Comparison of ENCODE assay signal across 1 cellular context in genomic region chr1:65308781-65309316, GRCh38.
TF ChIP-seq lines count a peak whose summit lies in the region.

No MANE protein-coding gene starts in this region.

TF ChIP-seq in K562, 482 proteins besides CTCF, POLR2A, EP300 and RAD21:
- TF ChIP-seq L3MBTL2 (IDR thresholded peaks at IDR 0.05) (peak; percentile 22; the same call in 1 of the 2 replicates), MAZ (CRISPR knock-in tag; conservative IDR thresholded peaks at IDR 0.05 in 1 of 2, IDR thresholded peaks at IDR 0.05 in 1 of 2) (0 out of 4 replicates have a peak, but pooled peaks of 1 of the 2 experiments have one; percentile 21), NCOA2 (IDR thresholded peaks at IDR 0.05; ENCODE audit: partially characterized antibody in 2 of 2) (peak in 1 of 2 experiments; percentile 43), FOS (IDR thresholded peaks at IDR 0.05; ENCODE audit: extremely low read depth, insufficient read length) (no peak), MXI1 (IDR thresholded peaks at IDR 0.05; ENCODE audit: low read depth, low read length) (0 out of 2 replicates have a peak, but pooled peaks have one; percentile 22)
- TF ChIP-seq, protein P1, sequence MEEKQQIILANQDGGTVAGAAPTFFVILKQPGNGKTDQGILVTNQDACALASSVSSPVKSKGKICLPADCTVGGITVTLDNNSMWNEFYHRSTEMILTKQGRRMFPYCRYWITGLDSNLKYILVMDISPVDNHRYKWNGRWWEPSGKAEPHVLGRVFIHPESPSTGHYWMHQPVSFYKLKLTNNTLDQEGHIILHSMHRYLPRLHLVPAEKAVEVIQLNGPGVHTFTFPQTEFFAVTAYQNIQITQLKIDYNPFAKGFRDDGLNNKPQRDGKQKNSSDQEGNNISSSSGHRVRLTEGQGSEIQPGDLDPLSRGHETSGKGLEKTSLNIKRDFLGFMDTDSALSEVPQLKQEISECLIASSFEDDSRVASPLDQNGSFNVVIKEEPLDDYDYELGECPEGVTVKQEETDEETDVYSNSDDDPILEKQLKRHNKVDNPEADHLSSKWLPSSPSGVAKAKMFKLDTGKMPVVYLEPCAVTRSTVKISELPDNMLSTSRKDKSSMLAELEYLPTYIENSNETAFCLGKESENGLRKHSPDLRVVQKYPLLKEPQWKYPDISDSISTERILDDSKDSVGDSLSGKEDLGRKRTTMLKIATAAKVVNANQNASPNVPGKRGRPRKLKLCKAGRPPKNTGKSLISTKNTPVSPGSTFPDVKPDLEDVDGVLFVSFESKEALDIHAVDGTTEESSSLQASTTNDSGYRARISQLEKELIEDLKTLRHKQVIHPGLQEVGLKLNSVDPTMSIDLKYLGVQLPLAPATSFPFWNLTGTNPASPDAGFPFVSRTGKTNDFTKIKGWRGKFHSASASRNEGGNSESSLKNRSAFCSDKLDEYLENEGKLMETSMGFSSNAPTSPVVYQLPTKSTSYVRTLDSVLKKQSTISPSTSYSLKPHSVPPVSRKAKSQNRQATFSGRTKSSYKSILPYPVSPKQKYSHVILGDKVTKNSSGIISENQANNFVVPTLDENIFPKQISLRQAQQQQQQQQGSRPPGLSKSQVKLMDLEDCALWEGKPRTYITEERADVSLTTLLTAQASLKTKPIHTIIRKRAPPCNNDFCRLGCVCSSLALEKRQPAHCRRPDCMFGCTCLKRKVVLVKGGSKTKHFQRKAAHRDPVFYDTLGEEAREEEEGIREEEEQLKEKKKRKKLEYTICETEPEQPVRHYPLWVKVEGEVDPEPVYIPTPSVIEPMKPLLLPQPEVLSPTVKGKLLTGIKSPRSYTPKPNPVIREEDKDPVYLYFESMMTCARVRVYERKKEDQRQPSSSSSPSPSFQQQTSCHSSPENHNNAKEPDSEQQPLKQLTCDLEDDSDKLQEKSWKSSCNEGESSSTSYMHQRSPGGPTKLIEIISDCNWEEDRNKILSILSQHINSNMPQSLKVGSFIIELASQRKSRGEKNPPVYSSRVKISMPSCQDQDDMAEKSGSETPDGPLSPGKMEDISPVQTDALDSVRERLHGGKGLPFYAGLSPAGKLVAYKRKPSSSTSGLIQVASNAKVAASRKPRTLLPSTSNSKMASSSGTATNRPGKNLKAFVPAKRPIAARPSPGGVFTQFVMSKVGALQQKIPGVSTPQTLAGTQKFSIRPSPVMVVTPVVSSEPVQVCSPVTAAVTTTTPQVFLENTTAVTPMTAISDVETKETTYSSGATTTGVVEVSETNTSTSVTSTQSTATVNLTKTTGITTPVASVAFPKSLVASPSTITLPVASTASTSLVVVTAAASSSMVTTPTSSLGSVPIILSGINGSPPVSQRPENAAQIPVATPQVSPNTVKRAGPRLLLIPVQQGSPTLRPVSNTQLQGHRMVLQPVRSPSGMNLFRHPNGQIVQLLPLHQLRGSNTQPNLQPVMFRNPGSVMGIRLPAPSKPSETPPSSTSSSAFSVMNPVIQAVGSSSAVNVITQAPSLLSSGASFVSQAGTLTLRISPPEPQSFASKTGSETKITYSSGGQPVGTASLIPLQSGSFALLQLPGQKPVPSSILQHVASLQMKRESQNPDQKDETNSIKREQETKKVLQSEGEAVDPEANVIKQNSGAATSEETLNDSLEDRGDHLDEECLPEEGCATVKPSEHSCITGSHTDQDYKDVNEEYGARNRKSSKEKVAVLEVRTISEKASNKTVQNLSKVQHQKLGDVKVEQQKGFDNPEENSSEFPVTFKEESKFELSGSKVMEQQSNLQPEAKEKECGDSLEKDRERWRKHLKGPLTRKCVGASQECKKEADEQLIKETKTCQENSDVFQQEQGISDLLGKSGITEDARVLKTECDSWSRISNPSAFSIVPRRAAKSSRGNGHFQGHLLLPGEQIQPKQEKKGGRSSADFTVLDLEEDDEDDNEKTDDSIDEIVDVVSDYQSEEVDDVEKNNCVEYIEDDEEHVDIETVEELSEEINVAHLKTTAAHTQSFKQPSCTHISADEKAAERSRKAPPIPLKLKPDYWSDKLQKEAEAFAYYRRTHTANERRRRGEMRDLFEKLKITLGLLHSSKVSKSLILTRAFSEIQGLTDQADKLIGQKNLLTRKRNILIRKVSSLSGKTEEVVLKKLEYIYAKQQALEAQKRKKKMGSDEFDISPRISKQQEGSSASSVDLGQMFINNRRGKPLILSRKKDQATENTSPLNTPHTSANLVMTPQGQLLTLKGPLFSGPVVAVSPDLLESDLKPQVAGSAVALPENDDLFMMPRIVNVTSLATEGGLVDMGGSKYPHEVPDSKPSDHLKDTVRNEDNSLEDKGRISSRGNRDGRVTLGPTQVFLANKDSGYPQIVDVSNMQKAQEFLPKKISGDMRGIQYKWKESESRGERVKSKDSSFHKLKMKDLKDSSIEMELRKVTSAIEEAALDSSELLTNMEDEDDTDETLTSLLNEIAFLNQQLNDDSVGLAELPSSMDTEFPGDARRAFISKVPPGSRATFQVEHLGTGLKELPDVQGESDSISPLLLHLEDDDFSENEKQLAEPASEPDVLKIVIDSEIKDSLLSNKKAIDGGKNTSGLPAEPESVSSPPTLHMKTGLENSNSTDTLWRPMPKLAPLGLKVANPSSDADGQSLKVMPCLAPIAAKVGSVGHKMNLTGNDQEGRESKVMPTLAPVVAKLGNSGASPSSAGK (IDR thresholded peaks at IDR 0.05): peak; percentile 61
- TF ChIP-seq, protein P2, sequence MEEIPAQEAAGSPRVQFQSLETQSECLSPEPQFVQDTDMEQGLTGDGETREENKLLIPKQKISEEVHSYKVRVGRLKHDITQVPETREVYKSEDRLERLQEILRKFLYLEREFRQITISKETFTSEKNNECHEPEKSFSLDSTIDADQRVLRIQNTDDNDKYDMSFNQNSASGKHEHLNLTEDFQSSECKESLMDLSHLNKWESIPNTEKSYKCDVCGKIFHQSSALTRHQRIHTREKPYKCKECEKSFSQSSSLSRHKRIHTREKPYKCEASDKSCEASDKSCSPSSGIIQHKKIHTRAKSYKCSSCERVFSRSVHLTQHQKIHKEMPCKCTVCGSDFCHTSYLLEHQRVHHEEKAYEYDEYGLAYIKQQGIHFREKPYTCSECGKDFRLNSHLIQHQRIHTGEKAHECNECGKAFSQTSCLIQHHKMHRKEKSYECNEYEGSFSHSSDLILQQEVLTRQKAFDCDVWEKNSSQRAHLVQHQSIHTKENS (CRISPR knock-in tag; IDR thresholded peaks at IDR 0.05): no peak
- TF ChIP-seq, protein P3, sequence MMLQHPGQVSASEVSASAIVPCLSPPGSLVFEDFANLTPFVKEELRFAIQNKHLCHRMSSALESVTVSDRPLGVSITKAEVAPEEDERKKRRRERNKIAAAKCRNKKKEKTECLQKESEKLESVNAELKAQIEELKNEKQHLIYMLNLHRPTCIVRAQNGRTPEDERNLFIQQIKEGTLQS (IDR thresholded peaks at IDR 0.05): no peak
- TF ChIP-seq, protein P3 (CRISPR knock-in tag; conservative IDR thresholded peaks at IDR 0.05): no peak
- TF ChIP-seq, protein P4, sequence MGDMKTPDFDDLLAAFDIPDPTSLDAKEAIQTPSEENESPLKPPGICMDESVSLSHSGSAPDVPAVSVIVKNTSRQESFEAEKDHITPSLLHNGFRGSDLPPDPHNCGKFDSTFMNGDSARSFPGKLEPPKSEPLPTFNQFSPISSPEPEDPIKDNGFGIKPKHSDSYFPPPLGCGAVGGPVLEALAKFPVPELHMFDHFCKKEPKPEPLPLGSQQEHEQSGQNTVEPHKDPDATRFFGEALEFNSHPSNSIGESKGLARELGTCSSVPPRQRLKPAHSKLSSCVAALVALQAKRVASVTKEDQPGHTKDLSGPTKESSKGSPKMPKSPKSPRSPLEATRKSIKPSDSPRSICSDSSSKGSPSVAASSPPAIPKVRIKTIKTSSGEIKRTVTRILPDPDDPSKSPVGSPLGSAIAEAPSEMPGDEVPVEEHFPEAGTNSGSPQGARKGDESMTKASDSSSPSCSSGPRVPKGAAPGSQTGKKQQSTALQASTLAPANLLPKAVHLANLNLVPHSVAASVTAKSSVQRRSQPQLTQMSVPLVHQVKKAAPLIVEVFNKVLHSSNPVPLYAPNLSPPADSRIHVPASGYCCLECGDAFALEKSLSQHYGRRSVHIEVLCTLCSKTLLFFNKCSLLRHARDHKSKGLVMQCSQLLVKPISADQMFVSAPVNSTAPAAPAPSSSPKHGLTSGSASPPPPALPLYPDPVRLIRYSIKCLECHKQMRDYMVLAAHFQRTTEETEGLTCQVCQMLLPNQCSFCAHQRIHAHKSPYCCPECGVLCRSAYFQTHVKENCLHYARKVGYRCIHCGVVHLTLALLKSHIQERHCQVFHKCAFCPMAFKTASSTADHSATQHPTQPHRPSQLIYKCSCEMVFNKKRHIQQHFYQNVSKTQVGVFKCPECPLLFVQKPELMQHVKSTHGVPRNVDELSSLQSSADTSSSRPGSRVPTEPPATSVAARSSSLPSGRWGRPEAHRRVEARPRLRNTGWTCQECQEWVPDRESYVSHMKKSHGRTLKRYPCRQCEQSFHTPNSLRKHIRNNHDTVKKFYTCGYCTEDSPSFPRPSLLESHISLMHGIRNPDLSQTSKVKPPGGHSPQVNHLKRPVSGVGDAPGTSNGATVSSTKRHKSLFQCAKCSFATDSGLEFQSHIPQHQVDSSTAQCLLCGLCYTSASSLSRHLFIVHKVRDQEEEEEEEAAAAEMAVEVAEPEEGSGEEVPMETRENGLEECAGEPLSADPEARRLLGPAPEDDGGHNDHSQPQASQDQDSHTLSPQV (IDR thresholded peaks at IDR 0.05): 0 out of 2 replicates have a peak, but pooled peaks have one; percentile 18
- TF ChIP-seq, protein P5, sequence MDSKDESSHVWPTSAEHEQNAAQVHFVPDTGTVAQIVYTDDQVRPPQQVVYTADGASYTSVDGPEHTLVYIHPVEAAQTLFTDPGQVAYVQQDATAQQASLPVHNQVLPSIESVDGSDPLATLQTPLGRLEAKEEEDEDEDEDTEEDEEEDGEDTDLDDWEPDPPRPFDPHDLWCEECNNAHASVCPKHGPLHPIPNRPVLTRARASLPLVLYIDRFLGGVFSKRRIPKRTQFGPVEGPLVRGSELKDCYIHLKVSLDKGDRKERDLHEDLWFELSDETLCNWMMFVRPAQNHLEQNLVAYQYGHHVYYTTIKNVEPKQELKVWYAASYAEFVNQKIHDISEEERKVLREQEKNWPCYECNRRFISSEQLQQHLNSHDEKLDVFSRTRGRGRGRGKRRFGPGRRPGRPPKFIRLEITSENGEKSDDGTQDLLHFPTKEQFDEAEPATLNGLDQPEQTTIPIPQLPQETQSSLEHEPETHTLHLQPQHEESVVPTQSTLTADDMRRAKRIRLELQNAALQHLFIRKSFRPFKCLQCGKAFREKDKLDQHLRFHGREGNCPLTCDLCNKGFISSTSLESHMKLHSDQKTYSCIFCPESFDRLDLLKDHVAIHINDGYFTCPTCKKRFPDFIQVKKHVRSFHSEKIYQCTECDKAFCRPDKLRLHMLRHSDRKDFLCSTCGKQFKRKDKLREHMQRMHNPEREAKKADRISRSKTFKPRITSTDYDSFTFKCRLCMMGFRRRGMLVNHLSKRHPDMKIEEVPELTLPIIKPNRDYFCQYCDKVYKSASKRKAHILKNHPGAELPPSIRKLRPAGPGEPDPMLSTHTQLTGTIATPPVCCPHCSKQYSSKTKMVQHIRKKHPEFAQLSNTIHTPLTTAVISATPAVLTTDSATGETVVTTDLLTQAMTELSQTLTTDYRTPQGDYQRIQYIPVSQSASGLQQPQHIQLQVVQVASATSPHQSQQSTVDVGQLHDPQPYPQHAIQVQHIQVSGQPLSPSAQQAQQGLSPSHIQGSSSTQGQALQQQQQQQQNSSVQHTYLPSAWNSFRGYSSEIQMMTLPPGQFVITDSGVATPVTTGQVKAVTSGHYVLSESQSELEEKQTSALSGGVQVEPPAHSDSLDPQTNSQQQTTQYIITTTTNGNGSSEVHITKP (IDR thresholded peaks at IDR 0.05; ENCODE audit: partially characterized antibody): peak; percentile 90
